26 cellular contexts compared by ENCODE assay signal in the genomic region with DNA sequence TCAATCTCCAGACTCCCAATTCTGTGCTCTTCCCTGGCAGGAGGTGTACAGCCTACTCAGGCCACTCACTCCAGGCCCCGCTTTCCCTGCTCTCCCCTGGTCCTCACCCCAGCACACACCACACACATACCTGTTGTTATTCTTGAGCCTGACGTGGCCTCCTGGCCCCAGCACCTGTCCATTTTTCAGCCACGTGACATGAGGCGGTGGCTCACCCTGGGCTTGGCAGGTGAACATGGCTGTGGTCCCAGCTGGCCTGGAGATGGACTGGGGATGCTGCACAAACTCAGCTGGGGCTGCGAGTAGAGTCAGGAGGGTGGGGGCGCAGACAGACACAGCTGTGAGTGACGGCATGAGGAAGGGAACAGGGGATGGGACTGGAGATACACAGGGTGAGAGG. TPM values are rescaled to one million over a fixed set of nuclear protein-coding genes. Genes with fewer than 3 reads are reported as not detected.
"Had no signal": no experiment of that assay in that cellular context is flagged by ENCODE, and none has a peak within 500 bp of the region (broad histone marks: within the 10 kb centered on the region; RNA-seq: fewer than 3 reads in every experiment).

No MANE protein-coding gene starts in this region.

- H3K27ac Mint-ChIP-seq: activated CD4-positive, alpha-beta T cell treated with anti-CD3 and anti-CD28 coated beads, Interleukin-2, amount 10 ng/mL, durations not matched to agents 7 days and 5 days; activated naive CD4-positive, alpha-beta T cell treated with anti-CD3 and anti-CD28 coated beads, Interleukin-2, amount 10 ng/mL, durations not matched to agents 7 days and 5 days; immature natural killer cell; memory B cell; neural progenitor cell; stimulated activated effector memory CD8-positive, alpha-beta T cell treated with anti-CD3 and anti-CD28 coated beads, Interleukin-12 subunit alpha, Interleukin-12 subunit beta, amount 100 ng/mL, for 72 hours; T-helper 1 cell treated with Interleukin-12 subunit alpha and Interleukin-12 subunit beta and Interleukin-4 antibody, amounts not matched to agents 30 μg/mL and 1 μg/mL, for 36 hours had no signal

- H3K9me3 Mint-ChIP-seq: activated CD4-positive, alpha-beta T cell treated with anti-CD3 and anti-CD28 coated beads, Interleukin-2, amount 10 ng/mL, durations not matched to agents 7 days and 5 days; activated naive CD4-positive, alpha-beta T cell treated with anti-CD3 and anti-CD28 coated beads, Interleukin-2, amount 10 ng/mL, durations not matched to agents 7 days and 5 days; immature natural killer cell; memory B cell; naive B cell; neural progenitor cell; stimulated activated effector memory CD8-positive, alpha-beta T cell treated with anti-CD3 and anti-CD28 coated beads, Interleukin-12 subunit alpha, Interleukin-12 subunit beta, amount 100 ng/mL, for 72 hours; T-helper 1 cell treated with Interleukin-12 subunit alpha and Interleukin-12 subunit beta and Interleukin-4 antibody, amounts not matched to agents 30 μg/mL and 1 μg/mL, for 36 hours had no signal

- ATAC-seq: gastroesophageal sphincter; heart right ventricle; mucosa of descending colon; stimulated activated effector memory CD8-positive, alpha-beta T cell treated with anti-CD3 and anti-CD28 coated beads, Interleukin-12 subunit alpha, Interleukin-12 subunit beta, amount 100 ng/mL, for 72 hours had no signal

- H3K4me3 ChIP-seq: breast epithelium, gastroesophageal sphincter, heart right ventricle, mucosa of descending colon, neural progenitor cell, ovary, smooth muscle cell, testis, upper lobe of left lung had no signal

- H3K27ac ChIP-seq: breast epithelium, gastroesophageal sphincter, heart right ventricle, neural progenitor cell, ovary, testis, upper lobe of left lung had no signal

- H3K9ac ChIP-seq: neural progenitor cell had no signal

- H3K4me2 ChIP-seq: neural progenitor cell, smooth muscle cell had no signal

- H3K36me3 Mint-ChIP-seq: activated naive CD4-positive, alpha-beta T cell treated with anti-CD3 and anti-CD28 coated beads, Interleukin-2, amount 10 ng/mL, durations not matched to agents 7 days and 5 days; immature natural killer cell; memory B cell; naive B cell; stimulated activated effector memory CD8-positive, alpha-beta T cell treated with anti-CD3 and anti-CD28 coated beads, Interleukin-12 subunit alpha, Interleukin-12 subunit beta, amount 100 ng/mL, for 72 hours had no signal

- H3K4me3 Mint-ChIP-seq: activated CD4-positive, alpha-beta T cell treated with anti-CD3 and anti-CD28 coated beads, Interleukin-2, amount 10 ng/mL, durations not matched to agents 7 days and 5 days; activated naive CD4-positive, alpha-beta T cell treated with anti-CD3 and anti-CD28 coated beads, Interleukin-2, amount 10 ng/mL, durations not matched to agents 7 days and 5 days; immature natural killer cell; memory B cell; naive B cell; neural progenitor cell; stimulated activated effector memory CD8-positive, alpha-beta T cell treated with anti-CD3 and anti-CD28 coated beads, Interleukin-12 subunit alpha, Interleukin-12 subunit beta, amount 100 ng/mL, for 72 hours; T-helper 1 cell treated with Interleukin-12 subunit alpha and Interleukin-12 subunit beta and Interleukin-4 antibody, amounts not matched to agents 30 μg/mL and 1 μg/mL, for 36 hours had no signal

- DNase-seq: activated CD4-positive, alpha-beta T cell treated with anti-CD3 and anti-CD28 coated beads, Interleukin-2, amount 10 ng/mL, durations not matched to agents 7 days and 5 days; activated CD8-positive, alpha-beta memory T cell treated with anti-CD3 and anti-CD28 coated beads, Interleukin-2, amount 50 U/mL, for 48 hours; activated effector memory CD4-positive, alpha-beta T cell treated with Interleukin-2 at 50 U/mL for 16 hours; activated naive CD4-positive, alpha-beta T cell treated with anti-CD3 and anti-CD28 coated beads, Interleukin-2, amount 10 ng/mL, durations not matched to agents 7 days and 5 days; activated T-cell treated with anti-CD3 and anti-CD28 coated beads, Interleukin-2, amount 50 U/mL, for 48 hours; cerebellar nuclear complex; cortex of kidney; heart right ventricle; immature natural killer cell; mucosa of descending colon; naive B cell; ovary; stimulated activated CD4-positive, alpha-beta T cell treated with anti-CD3 and anti-CD28 coated beads, Interleukin-4, amount 100 ng/mL, for 24 hours; testis had no signal

- H3K4me1 Mint-ChIP-seq: activated CD4-positive, alpha-beta T cell treated with anti-CD3 and anti-CD28 coated beads, Interleukin-2, amount 10 ng/mL, durations not matched to agents 7 days and 5 days; activated naive CD4-positive, alpha-beta T cell treated with anti-CD3 and anti-CD28 coated beads, Interleukin-2, amount 10 ng/mL, durations not matched to agents 7 days and 5 days; immature natural killer cell; stimulated activated effector memory CD8-positive, alpha-beta T cell treated with anti-CD3 and anti-CD28 coated beads, Interleukin-12 subunit alpha, Interleukin-12 subunit beta, amount 100 ng/mL, for 72 hours had no signal

- H3K4me1 ChIP-seq: breast epithelium, gastroesophageal sphincter, upper lobe of left lung had no signal

- H3K36me3 ChIP-seq: breast epithelium, gastroesophageal sphincter, heart right ventricle, neural progenitor cell, ovary, upper lobe of left lung had no signal

- H2AFZ ChIP-seq: neural progenitor cell had no signal

- H3K9me3 ChIP-seq: breast epithelium, gastroesophageal sphincter, heart right ventricle, mucosa of descending colon, ovary, testis, upper lobe of left lung had no signal

- H3K27me3 ChIP-seq: breast epithelium, gastroesophageal sphincter, neural progenitor cell, ovary, testis, upper lobe of left lung had no signal

RNA-seq across cellular contexts. Expression of a gene that starts 27.3 kb away (rescaled TPM):
- total RNA-seq: breast epithelium, gastroesophageal sphincter, liver, pulmonary artery endothelial cell, smooth muscle cell, testis had no signal
- polyA plus RNA-seq: aorta, esophagus, heart right ventricle, immature natural killer cell, liver, ovary, smooth muscle cell had no signal

RNA-seq across cellular contexts. Expression of a gene that starts 36.0 kb away (rescaled TPM):
- total RNA-seq: activated CD4-positive, alpha-beta T cell treated with anti-CD3 and anti-CD28 coated beads, Interleukin-2, amount 10 ng/mL, durations not matched to agents 7 days and 5 days; aorta; breast epithelium; gastroesophageal sphincter; heart right ventricle; liver; mucosa of descending colon; ovary; pulmonary artery endothelial cell; smooth muscle cell; testis; upper lobe of left lung had no signal
- polyA plus RNA-seq: aorta, esophagus, heart right ventricle, immature natural killer cell, liver, ovary, smooth muscle cell had no signal

RNA-seq across cellular contexts. Expression of a gene that starts 46.0 kb away (rescaled TPM):
- total RNA-seq: activated CD4-positive, alpha-beta T cell treated with anti-CD3 and anti-CD28 coated beads, Interleukin-2, amount 10 ng/mL, durations not matched to agents 7 days and 5 days; aorta; pulmonary artery endothelial cell had no signal
- polyA plus RNA-seq: aorta, immature natural killer cell, liver had no signal
